21 cellular contexts compared by ENCODE assay signal in the genomic region with DNA sequence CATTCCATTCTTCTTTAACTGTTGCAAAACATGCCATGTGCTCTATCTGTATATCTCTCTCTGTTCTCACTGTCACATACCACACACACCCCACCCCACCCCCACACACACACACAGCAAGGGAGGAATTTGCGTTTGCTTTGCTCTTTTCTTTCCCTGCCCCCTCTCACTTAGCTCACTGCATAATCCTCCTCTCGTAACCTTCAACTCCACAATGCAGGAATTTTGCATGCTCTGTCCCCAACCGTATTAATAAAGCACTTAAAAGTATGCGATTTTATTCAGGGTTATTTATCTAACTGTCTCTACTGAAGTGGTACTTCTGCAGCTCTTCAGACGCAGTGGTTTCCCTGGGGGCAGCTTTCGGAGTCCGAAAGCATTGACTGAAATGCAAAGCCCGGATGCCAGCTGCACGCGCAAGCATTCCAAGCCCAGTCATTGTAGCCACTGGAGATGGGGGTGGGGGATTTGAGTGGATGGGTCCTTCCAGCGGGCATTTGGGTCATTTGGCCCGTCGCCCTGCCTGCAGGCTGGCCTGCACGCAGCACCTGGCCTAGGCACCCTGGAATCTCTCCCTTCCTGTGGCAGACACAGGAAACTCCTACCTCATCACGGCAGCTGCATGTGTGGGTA.
DNase-seq lines count a peak whose midpoint lies in the region; TF ChIP-seq lines count a peak whose summit lies in the region.
"Had no signal": no experiment of that assay in that cellular context is flagged by ENCODE, and none has a peak within 500 bp of the region (broad histone marks: within the 10 kb centered on the region; RNA-seq: fewer than 3 reads in every experiment).

No MANE protein-coding gene starts in this region.

- 14% methylated on average over 15 of the region's 15 CpGs for WGBS in smooth muscle cell (ENCODE audit: low lambda C conversion rate)

- H3K36me3 ChIP-seq in H7 (replicated peaks; ENCODE audit: control insufficient read depth, insufficient read depth, low read length) (no peaks in the 10 kb centered on the region), NT2/D1 (ENCODE audit: insufficient read depth, insufficient read length, low read length) (no peaks in the 10 kb centered on the region), smooth muscle cell (ENCODE audit: low read depth) (no peaks in the 10 kb centered on the region)
- H3K36me3 ChIP-seq: thoracic aorta had no signal

- H3K9me3 ChIP-seq in NT2/D1 (ENCODE audit: insufficient read depth, low read length) (peaks cover 4% of the 10 kb centered on the region; the same call in 1 of the 2 replicates), smooth muscle cell (replicated peaks; ENCODE audit: low read depth) (no peaks in the 10 kb centered on the region)
- H3K9me3 ChIP-seq: thoracic aorta had no signal

- no peaks in the 10 kb centered on the region for H3K79me2 ChIP-seq in smooth muscle cell (ENCODE audit: low read depth)

- H2AFZ ChIP-seq in smooth muscle cell (ENCODE audit: low read depth), result no peak overlapping the region

- H3K9ac ChIP-seq in NT2/D1 (ENCODE audit: insufficient read length, low read depth) (no peak overlapping the region), smooth muscle cell (ENCODE audit: low read depth) (no peak overlapping the region)

- TF ChIP-seq CTCF in smooth muscle cell (IDR thresholded peaks at IDR 0.05; ENCODE audit: borderline replicate concordance, insufficient read depth, poor library complexity, severe bottlenecking), result no peak
- no peak for TF ChIP-seq CTCF in GM13977 (IDR thresholded peaks at IDR 0.05; ENCODE audit: extremely low read depth, insufficient read depth, missing control alignments)

- no peaks in the 10 kb centered on the region for H3F3A ChIP-seq in smooth muscle cell (ENCODE audit: low read depth)

- H4K20me1 ChIP-seq in smooth muscle cell (ENCODE audit: low read depth), result no peaks in the 10 kb centered on the region

- H3K4me2 ChIP-seq in smooth muscle cell, result peak overlapping the region; percentile 71

- in situ Hi-C loops in GM13977 (cut with MboI; ENCODE audit: low pct_unique_long_range_greater_than_20kb, low sequenced_read_pairs, unreplicated experiment), result no loop called here

- no peaks in the 10 kb centered on the region; the same call in 1 of the 2 replicates for H3K27me3 ChIP-seq in H7 (ENCODE audit: control insufficient read depth, insufficient read depth, low read length)
- H3K27me3 ChIP-seq in NT2/D1 (ENCODE audit: insufficient read depth, insufficient read length), result peaks cover 12% of the 10 kb centered on the region
- H3K27me3 ChIP-seq in smooth muscle cell (ENCODE audit: low read depth), result no peaks in the 10 kb centered on the region

- no peak overlapping the region for H3K27ac ChIP-seq in smooth muscle cell (ENCODE audit: low read depth)
- H3K27ac ChIP-seq: thoracic aorta had no signal

- H3K4me3 ChIP-seq in H7 (ENCODE audit: insufficient read depth, low read depth, low read length) (no peak overlapping the region), NT2/D1 (ENCODE audit: insufficient read length, low read depth) (peak overlapping the region; percentile 9), smooth muscle cell (no peak overlapping the region)
- H3K4me3 ChIP-seq: thoracic aorta had no signal

- DNase-seq in H7 (peak; percentile 54), NT2/D1 (ENCODE audit: low read depth, low spot score) (peak; percentile 54), iPS-NIHi11 (ENCODE audit: low spot score) (peak; percentile 34), smooth muscle cell (lab: John Stamatoyannopoulos, UW; ENCODE audit: unreplicated experiment) (no peak), GM13977 (ENCODE audit: low spot score) (no peak)
- DNase-seq in activated CD8-positive, alpha-beta memory T cell treated with anti-CD3 and anti-CD28 coated beads, Interleukin-2, amount 50 U/mL, for 48 hours, result no peak
- no peak for DNase-seq in activated CD4-positive, alpha-beta T cell treated with anti-CD3 and anti-CD28 coated beads, Interleukin-2, amount 50 U/mL, for 48 hours
- DNase-seq: activated CD8-positive, alpha-beta memory T cell treated with anti-CD3 and anti-CD28 coated beads, Interleukin-2, amount 10 ng/mL, durations not matched to agents 7 days and 5 days; activated naive CD8-positive, alpha-beta T cell treated with anti-CD3 and anti-CD28 coated beads, Interleukin-2, amount 10 ng/mL, durations not matched to agents 7 days and 5 days; CD4-positive, CD25-positive, alpha-beta regulatory T cell; mammary epithelial cell; naive thymus-derived CD4-positive, alpha-beta T cell; NCI-H2227 treated with DMSO at 0.1 percent for 48 hours; NCI-H82; PC-3; posterior cingulate gyrus; SHP77 treated with DMSO at 0.1 percent for 48 hours; stimulated activated CD4-positive, alpha-beta T cell treated with anti-CD3 and anti-CD28 coated beads, Interleukin-1b, Interleukin-23, amount 100 ng/mL, for 48 hours; stimulated activated naive B cell treated with anti-CD40 and anti-IgM and Interleukin-4, amounts not matched to agents 10 μg/mL and 1 μg/mL and 100 μg/mL, for 72 hours; T-cell had no signal

- H3K4me1 ChIP-seq in NT2/D1 (ENCODE audit: insufficient read depth, insufficient read length) (peaks cover 2% of the 10 kb centered on the region), smooth muscle cell (ENCODE audit: low read depth) (no peaks in the 10 kb centered on the region)

Comparison
In these comparisons a context has a peak if more than half of its experiments do, and no peak if none do; other contexts are left out.
1. DNase-seq: peak in H7 (single experiment), NT2/D1 (single experiment) and iPS-NIHi11 (single experiment); none in smooth muscle cell (single experiment), activated CD8-positive, alpha-beta memory T cell treated with anti-CD3 and anti-CD28 coated beads, Interleukin-2, amount 50 U/mL, for 48 hours (single experiment), GM13977 (single experiment) and activated CD4-positive, alpha-beta T cell treated with anti-CD3 and anti-CD28 coated beads, Interleukin-2, amount 50 U/mL, for 48 hours (0 of 2).